Comparison of ENCODE assay signal across 8 cellular contexts in genomic region chr5:111530298-111530740, GRCh38. TPM values are rescaled to one million over a fixed set of nuclear protein-coding genes. Genes with fewer than 3 reads are reported as not detected.
DNase-seq lines count a peak whose midpoint lies in the region; ATAC-seq lines count a peak whose summit lies in the region.

No MANE protein-coding gene starts in this region.

- no peak overlapping the region for H3K4me3 ChIP-seq in right cardiac atrium (ENCODE audit: low read length)

- intact Hi-C loops in right cardiac atrium (cut with DNase I): loop anchor here in 3 of 4 donors (5.0 to 10.0 kb wide), 2 partner anchors 614 to 617 kb away; no protein-coding TSS in a partner anchor

- 44% methylated on average over 10 of the region's 10 CpGs for WGBS in right cardiac atrium

- H3K27ac ChIP-seq in right cardiac atrium (ENCODE audit: low read length): no peak overlapping the region

- H3K27me3 ChIP-seq in right cardiac atrium (ENCODE audit: control insufficient read depth, insufficient read depth): no peaks in the 10 kb centered on the region

- no peaks in the 10 kb centered on the region for H3K4me1 ChIP-seq in right cardiac atrium (ENCODE audit: control insufficient read depth, insufficient read depth, low read length)

- ATAC-seq in GM18519 (IDR thresholded peaks at IDR 0.05; ENCODE audit: low FRiP score, unreplicated experiment): peak; percentile 85
- ATAC-seq in HG02981 (IDR thresholded peaks at IDR 0.05; ENCODE audit: unreplicated experiment): peak; percentile 93
- peak; percentile 95 to 100 for ATAC-seq in right cardiac atrium

- H3K9me3 ChIP-seq in right cardiac atrium (ENCODE audit: control insufficient read depth, low read length): no peaks in the 10 kb centered on the region

- DNase-seq in SIG-M5 (lab: John Stamatoyannopoulos, UW) (peak; percentile 61), right cardiac atrium (peak; percentile 79 to 87 (median 85)), NCI-H1048 (lab: John Stamatoyannopoulos, UW) (no peak), AG08396 (ENCODE audit: low spot score) (no peak)
- DNase-seq in activated effector memory CD4-positive, alpha-beta T cell treated with Interleukin-2 at 50 U/mL for 16 hours: peak; percentile 77
- peak; percentile 55 to 69 for DNase-seq in stimulated activated CD4-positive, alpha-beta T cell treated with anti-CD3 and anti-CD28 coated beads, Interleukin-1b, Interleukin-23, amount 100 ng/mL, for 4 hours (ENCODE audit: low read depth in 2 of 2)

RNA-seq across cellular contexts. Expression of gene STARD4, which starts 18.0 kb away (rescaled TPM):
- total RNA-seq in right cardiac atrium: 10 to 100 TPM; 14.6 to 32.3 (median 19.8) TPM
- polyA plus RNA-seq in right cardiac atrium: 12.1 TPM

Comparison
In these comparisons a context has a peak if more than half of its experiments do, and no peak if none do; other contexts are left out.
1. DNase-seq: peak in SIG-M5 (single experiment), activated effector memory CD4-positive, alpha-beta T cell treated with Interleukin-2 at 50 U/mL for 16 hours (single experiment), right cardiac atrium (3 of 3) and stimulated activated CD4-positive, alpha-beta T cell treated with anti-CD3 and anti-CD28 coated beads, Interleukin-1b, Interleukin-23, amount 100 ng/mL, for 4 hours (2 of 2); none in NCI-H1048 (single experiment) and AG08396 (single experiment).
2. Peak in every context shown above with its lines, with median percentiles within 50 percentile points of each other: ATAC-seq.